31 cellular contexts compared by ENCODE assay signal in the genomic region with DNA sequence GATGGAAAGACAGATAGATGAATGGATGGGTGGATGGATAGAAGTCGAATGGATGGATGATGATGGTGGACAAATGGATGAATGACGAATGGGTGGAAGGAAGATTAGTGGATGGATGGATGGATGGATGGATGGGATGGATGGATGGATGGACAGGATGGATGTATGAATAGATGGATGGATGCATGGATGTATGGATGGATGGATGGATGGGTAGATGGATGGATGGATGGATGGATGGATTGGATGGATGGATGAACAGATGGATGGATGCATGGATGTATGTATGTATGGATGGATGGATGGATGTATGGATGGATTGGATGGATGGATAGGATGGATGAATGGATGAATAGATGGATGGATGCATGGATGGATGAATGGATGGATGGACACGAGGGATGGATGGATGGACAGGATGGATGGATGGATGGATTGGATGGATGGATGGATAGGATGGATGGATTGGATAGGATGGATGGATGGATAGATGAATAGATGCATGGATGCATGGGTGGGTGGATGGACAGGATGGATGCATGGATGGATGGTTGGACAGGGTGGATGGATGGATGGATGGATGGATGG.
"Had no signal": no experiment of that assay in that cellular context is flagged by ENCODE, and none has a peak within 500 bp of the region (broad histone marks: within the 10 kb centered on the region; RNA-seq: fewer than 3 reads in every experiment).

No MANE protein-coding gene starts in this region.

- H3K36me3 ChIP-seq: brain microvascular endothelial cell, esophagus squamous epithelium, gastroesophageal sphincter, heart right ventricle, WERI-Rb-1 had no signal

- H3K27ac ChIP-seq: brain microvascular endothelial cell, epithelial cell of prostate, WERI-Rb-1 had no signal

- H3K4me3 ChIP-seq: esophagus squamous epithelium, gastroesophageal sphincter, heart right ventricle had no signal

- DNase-seq: activated B cell treated with CpG ODN at 0.5 μM for 24 hours; activated CD4-positive, alpha-beta T cell treated with anti-CD3 and anti-CD28 coated beads for 48 hours; activated CD4-positive, alpha-beta T cell treated with anti-CD3 and anti-CD28 coated beads, Interleukin-2, amount 50 U/mL, for 1 hour; activated CD4-positive, alpha-beta T cell treated with anti-CD3 and anti-CD28 coated beads, Interleukin-2, amount 50 U/mL, for 48 hours; activated CD8-positive, alpha-beta memory T cell treated with anti-CD3 and anti-CD28 coated beads for 24 hours; activated CD8-positive, alpha-beta T cell treated with anti-CD3 and anti-CD28 coated beads for 36 hours; activated effector memory CD4-positive, alpha-beta T cell treated with Interleukin-2 at 50 U/mL for 16 hours; activated gamma-delta T cell treated with Interleukin-2 at 50 U/mL for 16 hours; activated naive CD4-positive, alpha-beta T cell treated with anti-CD3 and anti-CD28 coated beads, Interleukin-2, amount 50 U/mL, for 16 hours; activated naive CD4-positive, alpha-beta T cell treated with Interleukin-2 at 50 U/mL for 16 hours; activated T-cell treated with anti-CD3 and anti-CD28 coated beads, Interleukin-2, amount 50 U/mL, for 4 hours; amniotic stem cell; anterior cingulate cortex; brain microvascular endothelial cell; caudate nucleus; cortex of kidney; effector CD8-positive, alpha-beta T cell; esophagus squamous epithelium; foreskin melanocyte; heart right ventricle; T-helper 17 cell; T1000; WERI-Rb-1 had no signal

- FAIRE-seq: astrocyte, colon, endometrium, endothelial cell of umbilical vein had no signal

- ATAC-seq: activated CD4-positive, CD25-positive, alpha-beta regulatory T cell treated with anti-CD3 and anti-CD28 coated beads, Interleukin-2, amount 50 U/mL, for 24 hours; activated CD8-positive, alpha-beta T cell treated with anti-CD3 and anti-CD28 coated beads for 36 hours; activated T-cell treated with anti-CD3 and anti-CD28 coated beads, Interleukin-2, amount 50 U/mL, for 4 hours; activated T-helper 17 cell treated with anti-CD3 and anti-CD28 coated beads, Interleukin-2, amount 50 U/mL, for 72 hours; gastroesophageal sphincter; heart right ventricle; T-helper 17 cell had no signal

- H3K9me3 ChIP-seq: esophagus squamous epithelium, gastroesophageal sphincter, heart right ventricle had no signal

- H3K27me3 ChIP-seq: brain microvascular endothelial cell, esophagus squamous epithelium, gastroesophageal sphincter, heart right ventricle had no signal
